Comparison of ENCODE assay signal across 25 cellular contexts in the genomic region with DNA sequence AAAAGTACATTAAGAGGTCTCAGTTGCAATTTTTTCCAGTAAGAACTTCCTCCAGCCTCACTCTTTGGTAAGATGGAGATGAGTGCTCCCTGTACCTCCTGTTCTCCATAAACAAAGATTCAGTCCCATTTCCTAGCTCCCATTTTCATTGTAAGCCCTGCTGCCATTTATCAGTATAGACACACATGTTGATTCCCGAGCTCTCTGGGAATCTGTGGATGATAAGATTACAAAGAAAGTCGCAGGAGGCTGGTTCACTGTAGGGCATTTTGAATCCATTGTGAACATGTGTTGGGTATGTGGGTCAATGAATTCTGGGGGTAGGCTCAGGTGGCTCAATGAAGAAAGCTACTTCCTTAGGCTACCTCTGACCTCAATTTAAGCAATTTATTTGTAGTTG. TPM values are rescaled to one million over a fixed set of nuclear protein-coding genes. Genes with fewer than 3 reads are reported as not detected.
DNase-seq lines count a peak whose midpoint lies in the region; ATAC-seq, FAIRE-seq and TF ChIP-seq lines count a peak whose summit lies in the region.
"Had no signal": no experiment of that assay in that cellular context is flagged by ENCODE, and none has a peak within 500 bp of the region (broad histone marks: within the 10 kb centered on the region; RNA-seq: fewer than 3 reads in every experiment).

No MANE protein-coding gene starts in this region.

- H3K9me1 ChIP-seq in K562 (ENCODE audit: control insufficient read depth, insufficient read depth, low read length), result no peaks in the 10 kb centered on the region

- H3K27me3 ChIP-seq in K562 (ENCODE audit: control insufficient read depth in 2 of 2, insufficient read depth in 2 of 2, low read length in 2 of 2), result no peaks in the 10 kb centered on the region
- H3K27me3 ChIP-seq: BLaER1 treated with 17β-estradiol and CSF1 and Interleukin-3, amounts not matched to agents 10 nM and 100 nM had no signal

- H3K27ac ChIP-seq in K562 (ENCODE audit: extremely low read depth, low read depth, low read length), result no peak overlapping the region
- H3K27ac ChIP-seq: 22Rv1; A549; BLaER1 treated with 17β-estradiol and CSF1 and Interleukin-3, amounts not matched to agents 10 nM and 100 nM; C4-2B had no signal

- POLR2A ChIA-PET in K562 (lab: Yijun Ruan, JAX), result interaction anchor here (0.6 kb wide), 1 partner anchor 1929 kb away, joined by 3 read pairs; no protein-coding TSS in a partner anchor

- in situ Hi-C loops in K562 (cut with MboI), result no loop called here

- TF ChIP-seq EP300 in K562 (IDR thresholded peaks at IDR 0.05; ENCODE audit: low read length), result no peak

- no peaks in the 10 kb centered on the region for H3K36me3 Mint-ChIP-seq in activated T-helper 2 cell treated with anti-CD3 and anti-CD28 coated beads, Interferon-gamma antibody, Interleukin-2, Interleukin-4, amounts not matched to agents 10 μg/mL and 5 μg/mL and 100 μg/mL, durations not matched to agents 14 hours and 24 hours and 36 hours (ENCODE audit: low read depth)

- no peaks in the 10 kb centered on the region for H3K36me3 ChIP-seq in K562 (ENCODE audit: control insufficient read depth, insufficient read depth, low read length)

- H3K4me1 Mint-ChIP-seq in activated T-helper 2 cell treated with anti-CD3 and anti-CD28 coated beads, Interferon-gamma antibody, Interleukin-2, Interleukin-4, amounts not matched to agents 10 μg/mL and 5 μg/mL and 100 μg/mL, durations not matched to agents 14 hours and 24 hours and 36 hours (ENCODE audit: low read depth), result no peaks in the 10 kb centered on the region
- H3K4me1 Mint-ChIP-seq: B cell had no signal

- no peaks in the 10 kb centered on the region for H3K4me1 ChIP-seq in K562 (replicated peaks in 1 of 2; ENCODE audit: control insufficient read depth in 2 of 2, insufficient read depth in 2 of 2, low read length in 2 of 2)
- H3K4me1 ChIP-seq: A549, Caco-2 had no signal

- H3K27ac Mint-ChIP-seq in activated T-helper 2 cell treated with anti-CD3 and anti-CD28 coated beads, Interferon-gamma antibody, Interleukin-2, Interleukin-4, amounts not matched to agents 10 μg/mL and 5 μg/mL and 100 μg/mL, durations not matched to agents 14 hours and 24 hours and 36 hours, result no peak overlapping the region
- H3K27ac Mint-ChIP-seq: B cell; CD4-positive, alpha-beta T cell; CD8-positive, alpha-beta T cell had no signal

- H3K27me3 Mint-ChIP-seq in activated T-helper 2 cell treated with anti-CD3 and anti-CD28 coated beads, Interferon-gamma antibody, Interleukin-2, Interleukin-4, amounts not matched to agents 10 μg/mL and 5 μg/mL and 100 μg/mL, durations not matched to agents 14 hours and 24 hours and 36 hours (ENCODE audit: low read depth), result peaks cover 3% of the 10 kb centered on the region
- H3K27me3 Mint-ChIP-seq: B cell; CD4-positive, alpha-beta T cell had no signal

- H3K79me2 ChIP-seq in K562 (ENCODE audit: control insufficient read depth, insufficient read depth, low read length), result no peaks in the 10 kb centered on the region

- H3K4me2 ChIP-seq in K562 (ENCODE audit: insufficient read depth, low read length), result no peak overlapping the region
- H3K4me2 ChIP-seq: A549; BLaER1 treated with 17β-estradiol and CSF1 and Interleukin-3, amounts not matched to agents 10 nM and 100 nM had no signal

- no TSS peak for BruUV-seq in K562 (replicated peaks; lab: Mats Ljungman, UMichigan)

- TF ChIP-seq POLR2A in K562 (conservative IDR thresholded peaks at IDR 0.05), result no peak
- no peak for TF ChIP-seq POLR2A in erythroblast (IDR thresholded peaks at IDR 0.05; ENCODE audit: low read length)

- no peaks in the 10 kb centered on the region for H4K20me1 ChIP-seq in K562 (replicated peaks; ENCODE audit: control insufficient read depth, insufficient read depth, low read length)
- H4K20me1 ChIP-seq: BLaER1 treated with 17β-estradiol and CSF1 and Interleukin-3, amounts not matched to agents 10 nM and 100 nM had no signal

- no peak overlapping the region for H3K9ac ChIP-seq in K562 (ENCODE audit: insufficient read depth in 1 of 2, low read depth in 2 of 2, low read length in 2 of 2)
- H3K9ac ChIP-seq: BLaER1 treated with 17β-estradiol and CSF1 and Interleukin-3, amounts not matched to agents 10 nM and 100 nM had no signal

- CTCF ChIA-PET in K562 (lab: Yijun Ruan, JAX; ENCODE audit: low intra/inter-chr PET ratio), result no interaction called here

- H3K9me3 ChIP-seq in K562 (replicated peaks; ENCODE audit: control insufficient read depth, insufficient read depth, low read depth, low read length), result no peaks in the 10 kb centered on the region

- H3K9me3 Mint-ChIP-seq in activated T-helper 2 cell treated with anti-CD3 and anti-CD28 coated beads, Interferon-gamma antibody, Interleukin-2, Interleukin-4, amounts not matched to agents 10 μg/mL and 5 μg/mL and 100 μg/mL, durations not matched to agents 14 hours and 24 hours and 36 hours, result peaks cover 19% of the 10 kb centered on the region

- H2AFZ ChIP-seq in K562 (ENCODE audit: low read depth, low read length), result no peak overlapping the region

- H3K4me3 ChIP-seq in K562, result no peak overlapping the region
- H3K4me3 ChIP-seq: A549; BLaER1 treated with 17β-estradiol and CSF1 and Interleukin-3, amounts not matched to agents 10 nM and 100 nM; GM12878 had no signal

- ATAC-seq in K562, result no peak
- ATAC-seq in HG02973 (IDR thresholded peaks at IDR 0.05; ENCODE audit: unreplicated experiment), result no peak
- no peak for ATAC-seq in GM18909 (IDR thresholded peaks at IDR 0.05; ENCODE audit: poor library complexity, unreplicated experiment)
- ATAC-seq: A549; CD8-positive, alpha-beta T cell; GM12878 had no signal

- WGBS in K562 (ENCODE audit: insufficient coverage, low coverage, missing lambda C conversion rate), result 0% methylated on average over 2 of the region's 2 CpGs

- DNase-seq in NCI-H82 (lab: John Stamatoyannopoulos, UW), result peak; percentile 1
- no peak for DNase-seq in NCI-H82 treated with DMSO at 0.1 percent for 48 hours (lab: John Stamatoyannopoulos, UW; ENCODE audit: unreplicated experiment)
- DNase-seq in K562 (ENCODE audit: extremely low read depth in 1 of 4, low spot score in 3 of 4), result peak in 1 of 4 experiments; percentile 4
- peak; percentile 29 to 73 for DNase-seq in erythroblast (lab: John Stamatoyannopoulos, UW)
- DNase-seq in activated T-helper 2 cell treated with anti-CD3 and anti-CD28 coated beads, Interferon-gamma antibody, Interleukin-2, Interleukin-4, amounts not matched to agents 10 μg/mL and 5 μg/mL and 100 μg/mL, durations not matched to agents 14 hours and 24 hours and 36 hours (ENCODE audit: low spot score), result no peak
- DNase-seq: AML-193; Caco-2; Calu3; CD4-positive, alpha-beta T cell; CD8-positive, alpha-beta T cell; DND-41; EL; GDM1 had no signal

- no peak for TF ChIP-seq CTCF in K562 (IDR thresholded peaks at IDR 0.05 in 2 of 3, conservative IDR thresholded peaks at IDR 0.05 in 1 of 3; ENCODE audit: insufficient read depth in 2 of 3, low read depth in 1 of 3, low read length in 3 of 3)

- no peak overlapping the region for H3K4me3 Mint-ChIP-seq in activated T-helper 2 cell treated with anti-CD3 and anti-CD28 coated beads, Interferon-gamma antibody, Interleukin-2, Interleukin-4, amounts not matched to agents 10 μg/mL and 5 μg/mL and 100 μg/mL, durations not matched to agents 14 hours and 24 hours and 36 hours (ENCODE audit: low read depth)
- H3K4me3 Mint-ChIP-seq: B cell; CD4-positive, alpha-beta T cell; CD8-positive, alpha-beta T cell had no signal

- no peak for FAIRE-seq in K562 (lab: Jason Lieb, UNC)
- FAIRE-seq: A549, D721Med, GM12878, GM12892, GM18507, GM19239 had no signal

- intact Hi-C loops in K562 (cut with micrococcal nuclease), result no loop called here
- intact Hi-C loops in activated T-helper 2 cell treated with anti-CD3 and anti-CD28 coated beads, Interferon-gamma antibody, Interleukin-2, Interleukin-4, amounts not matched to agents 10 μg/mL and 5 μg/mL and 100 μg/mL, durations not matched to agents 14 hours and 24 hours and 36 hours (cut with micrococcal nuclease), result no loop called here

- TF ChIP-seq RAD21 in K562 (CRISPR knock-in tag; conservative IDR thresholded peaks at IDR 0.05 in 1 of 2, IDR thresholded peaks at IDR 0.05 in 1 of 2), result no peak

TF ChIP-seq in K562, 482 proteins besides CTCF, POLR2A, EP300 and RAD21 (continues in another document):
- TF ChIP-seq TCF3 (CRISPR knock-in tag; IDR thresholded peaks at IDR 0.05) (0 out of 2 replicates have a peak, but pooled peaks have one; percentile 16), CBFA2T3 (IDR thresholded peaks at IDR 0.05) (peak; percentile 48), TAL1 (IDR thresholded peaks at IDR 0.05) (peak; percentile 53), CBFA2T2 (conservative IDR thresholded peaks at IDR 0.05) (peak; percentile 21; the same call in 1 of the 2 replicates)

RNA-seq across cellular contexts. Expression of gene RGMB, which starts 36.7 kb away (rescaled TPM):
- total RNA-seq in K562 (2011; cell fraction: chromatin; rRNA removed; ENCODE audit: low replicate concordance), result not detected in 2 replicates
- not detected in 2 replicates for total RNA-seq in K562 (2011; cell fraction: nucleolus; rRNA removed)
- total RNA-seq in K562 (2011; cell fraction: nucleoplasm; rRNA removed), result not detected in 2 replicates
- total RNA-seq in K562 (2014; rRNA removed) (0.08 TPM in 1 of 2 replicates, not detected in the other), K562 (2014; rRNA removed; fragmentation: Illumina TruSeq; extraction: Trizol) (not detected in 2 replicates), K562 (2015; rRNA removed; fragmentation: Illumina TruSeq; extraction: Trizol) (not detected in 2 replicates), K562 (2021) (0.31 and 0.38 TPM in 2 replicates)
- polyA plus RNA-seq in K562 (2011; rRNA removed) (not detected in 2 replicates), K562 (2014; fragmentation: Illumina TruSeq; extraction: Trizol) (not detected in 2 replicates), K562 (2014; fragmentation: Nextera tagmentation; extraction: Ambion mirVana) (not detected), K562 (2014; rRNA removed) (0.03 TPM in 1 of 2 replicates, not detected in the other)
- not detected in 2 replicates for polyA plus RNA-seq in K562 (2011; cell fraction: cytosol; rRNA removed)
- 0.10 TPM in 1 of 2 replicates, not detected in the other for polyA plus RNA-seq in K562 (2011; cell fraction: nucleus; rRNA removed)
- polyA plus RNA-seq in K562 (2012), result 0.11 TPM in 1 of 2 replicates, not detected in the other
- polyA minus RNA-seq in K562 (2011; rRNA and poly(A)+ RNA removed), result not detected in 2 replicates
- polyA minus RNA-seq in K562 (2011; cell fraction: cytosol; rRNA and poly(A)+ RNA removed), result not detected in 2 replicates
- polyA minus RNA-seq in K562 (2011; cell fraction: nucleus; rRNA and poly(A)+ RNA removed), result 0.13 TPM in 1 of 2 replicates, not detected in the other
- 0.18 and 0.39 TPM in 2 replicates for total RNA-seq in activated T-helper 2 cell treated with anti-CD3 and anti-CD28 coated beads, Interferon-gamma antibody, Interleukin-2, Interleukin-4, amounts not matched to agents 10 μg/mL and 5 μg/mL and 100 μg/mL, durations not matched to agents 14 hours and 24 hours and 36 hours

Comparison
In these comparisons a context has a peak if more than half of its experiments do, and no peak if none do; other contexts are left out.
1. DNase-seq: peak in NCI-H82 (single experiment) and erythroblast (2 of 2); none in NCI-H82 treated with DMSO at 0.1 percent for 48 hours (single experiment) and activated T-helper 2 cell treated with anti-CD3 and anti-CD28 coated beads, Interferon-gamma antibody, Interleukin-2, Interleukin-4, amounts not matched to agents 10 μg/mL and 5 μg/mL and 100 μg/mL, durations not matched to agents 14 hours and 24 hours and 36 hours (single experiment).